17 cellular contexts compared by ENCODE assay signal in the genomic region with DNA sequence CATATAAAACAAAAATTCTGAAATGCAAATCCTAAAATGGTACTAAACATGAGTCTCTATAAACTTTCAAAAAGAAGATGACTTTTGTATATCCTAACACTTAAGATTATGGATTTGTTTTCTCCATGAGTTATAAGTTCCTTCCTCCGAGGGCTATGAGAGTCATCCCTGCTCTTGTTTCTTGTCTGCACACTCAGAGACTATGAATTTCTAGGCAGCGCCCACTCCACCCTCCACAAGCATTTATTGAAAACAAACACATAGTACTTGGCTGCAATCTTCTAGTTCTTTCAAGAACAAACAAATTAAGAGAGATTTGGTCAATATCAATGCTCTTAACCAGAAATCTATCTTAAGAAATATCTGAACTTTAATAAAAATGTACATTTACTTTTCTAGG.
DNase-seq lines count a peak whose midpoint lies in the region; ATAC-seq and TF ChIP-seq lines count a peak whose summit lies in the region.
"Had no signal": no experiment of that assay in that cellular context is flagged by ENCODE, and none has a peak within 500 bp of the region (broad histone marks: within the 10 kb centered on the region; RNA-seq: fewer than 3 reads in every experiment).

No MANE protein-coding gene starts in this region.

- DNase-seq in AG10803 (ENCODE audit: low read depth) (peak; percentile 67), NCI-H226 (peak; percentile 65), dedifferentiated amniotic fluid mesenchymal stem cell (ENCODE audit: extremely low spot score) (peak; percentile 73), nephron progenitor cell (no peak), RPMI8226 (no peak), A673 (ENCODE audit: low spot score) (no peak)
- DNase-seq: activated CD4-positive, alpha-beta memory T cell treated with anti-CD3 and anti-CD28 coated beads, Interleukin-2, amount 10 ng/mL, durations not matched to agents 7 days and 5 days; aorta; NCI-H1417 treated with DMSO at 0.1 percent for 48 hours; nucleus accumbens; transverse colon had no signal

- no TSS peak for BruUV-seq in A673 (replicated peaks; lab: Mats Ljungman, UMichigan)

- H3K4me1 ChIP-seq in A673 (ENCODE audit: insufficient read depth, low read length, poor library complexity, severe bottlenecking): no peaks in the 10 kb centered on the region
- H3K4me1 ChIP-seq: BLaER1 treated with 17β-estradiol and CSF1 and Interleukin-3, amounts not matched to agents 10 nM and 100 nM; HAP-1; transverse colon had no signal

- peaks cover 18% of the 10 kb centered on the region for H3K36me3 Mint-ChIP-seq in nephron progenitor cell (ENCODE audit: low read depth)
- H3K36me3 Mint-ChIP-seq: memory B cell; stimulated activated memory B cell treated with anti-CD40 and anti-IgM and Interleukin-4, amounts not matched to agents 10 μg/mL and 1 μg/mL and 100 μg/mL, for 72 hours had no signal

- no peaks in the 10 kb centered on the region for H3K9me3 ChIP-seq in A673 (ENCODE audit: low read depth, low read length, poor library complexity, severe bottlenecking)
- H3K9me3 ChIP-seq: HAP-1, transverse colon had no signal

- no peaks in the 10 kb centered on the region for H3K36me3 ChIP-seq in A673 (ENCODE audit: insufficient read depth, low read length, poor library complexity, severe bottlenecking)
- H3K36me3 ChIP-seq: BLaER1 treated with 17β-estradiol and CSF1 and Interleukin-3, amounts not matched to agents 10 nM and 100 nM; HAP-1; transverse colon had no signal

- POLR2A ChIA-PET in A673 (lab: Charles Lee; ENCODE audit: low non-redundant PET): no interaction called here

- no peaks in the 10 kb centered on the region for H3K27me3 Mint-ChIP-seq in nephron progenitor cell (ENCODE audit: low read depth, poor library complexity)
- H3K27me3 Mint-ChIP-seq: activated CD4-positive, alpha-beta memory T cell treated with anti-CD3 and anti-CD28 coated beads, Interleukin-2, amount 10 ng/mL, durations not matched to agents 7 days and 5 days; memory B cell; stimulated activated memory B cell treated with anti-CD40 and anti-IgM and Interleukin-4, amounts not matched to agents 10 μg/mL and 1 μg/mL and 100 μg/mL, for 72 hours had no signal

- TF ChIP-seq CTCF in AG10803 (conservative IDR thresholded peaks at IDR 0.05; ENCODE audit: low read length) (no peak), nephron progenitor cell (IDR thresholded peaks at IDR 0.05) (no peak), A673 (conservative IDR thresholded peaks at IDR 0.05; ENCODE audit: low read depth, low read length) (no peak)

- no peak overlapping the region for H3K4me3 Mint-ChIP-seq in nephron progenitor cell
- H3K4me3 Mint-ChIP-seq: activated CD4-positive, alpha-beta memory T cell treated with anti-CD3 and anti-CD28 coated beads, Interleukin-2, amount 10 ng/mL, durations not matched to agents 7 days and 5 days; memory B cell; stimulated activated memory B cell treated with anti-CD40 and anti-IgM and Interleukin-4, amounts not matched to agents 10 μg/mL and 1 μg/mL and 100 μg/mL, for 72 hours had no signal

- intact Hi-C loops in A673 (cut with micrococcal nuclease; ENCODE audit: unreplicated experiment): no loop called here

- CTCF ChIA-PET in A673 (lab: Charles Lee): no interaction called here

- peak overlapping the region; percentile 14 for H3K27ac Mint-ChIP-seq in nephron progenitor cell
- H3K27ac Mint-ChIP-seq: activated CD4-positive, alpha-beta memory T cell treated with anti-CD3 and anti-CD28 coated beads, Interleukin-2, amount 10 ng/mL, durations not matched to agents 7 days and 5 days; memory B cell; stimulated activated memory B cell treated with anti-CD40 and anti-IgM and Interleukin-4, amounts not matched to agents 10 μg/mL and 1 μg/mL and 100 μg/mL, for 72 hours had no signal

- H3K4me1 Mint-ChIP-seq in nephron progenitor cell: no peaks in the 10 kb centered on the region
- H3K4me1 Mint-ChIP-seq: activated CD4-positive, alpha-beta memory T cell treated with anti-CD3 and anti-CD28 coated beads, Interleukin-2, amount 10 ng/mL, durations not matched to agents 7 days and 5 days; memory B cell; stimulated activated memory B cell treated with anti-CD40 and anti-IgM and Interleukin-4, amounts not matched to agents 10 μg/mL and 1 μg/mL and 100 μg/mL, for 72 hours had no signal

- ATAC-seq in GM19035 (IDR thresholded peaks at IDR 0.05; ENCODE audit: unreplicated experiment): no peak
- ATAC-seq in GM18873 (IDR thresholded peaks at IDR 0.05; ENCODE audit: low FRiP score, unreplicated experiment): no peak
- ATAC-seq: stimulated activated memory B cell treated with anti-CD40 and anti-IgM and Interleukin-4, amounts not matched to agents 10 μg/mL and 1 μg/mL and 100 μg/mL, for 72 hours had no signal

- no peaks in the 10 kb centered on the region for H3K27me3 ChIP-seq in A673 (replicated peaks; ENCODE audit: insufficient read depth, low read depth, low read length, poor library complexity)
- H3K27me3 ChIP-seq: BLaER1 treated with 17β-estradiol and CSF1 and Interleukin-3, amounts not matched to agents 10 nM and 100 nM; transverse colon had no signal

- H3K4me3 ChIP-seq in AG10803 (ENCODE audit: low read length): no peak overlapping the region
- no peak overlapping the region for H3K4me3 ChIP-seq in A673 (ENCODE audit: low read depth, low read length, poor library complexity, severe bottlenecking)
- H3K4me3 ChIP-seq: BLaER1 treated with 17β-estradiol and CSF1 and Interleukin-3, amounts not matched to agents 10 nM and 100 nM; HAP-1; transverse colon had no signal

- peaks cover 31% of the 10 kb centered on the region for H3K9me3 Mint-ChIP-seq in nephron progenitor cell

- H3K27ac ChIP-seq in A673 (ENCODE audit: low read depth, low read length, poor library complexity, severe bottlenecking): no peak overlapping the region
- H3K27ac ChIP-seq: BLaER1 treated with 17β-estradiol and CSF1 and Interleukin-3, amounts not matched to agents 10 nM and 100 nM; transverse colon had no signal

Comparison
In these comparisons a context has a peak if more than half of its experiments do, and no peak if none do; other contexts are left out.
1. DNase-seq: peak in AG10803 (single experiment), NCI-H226 (single experiment) and dedifferentiated amniotic fluid mesenchymal stem cell (single experiment); none in nephron progenitor cell (single experiment), RPMI8226 (single experiment) and A673 (single experiment).